20 cellular contexts compared by ENCODE assay signal in the genomic region with DNA sequence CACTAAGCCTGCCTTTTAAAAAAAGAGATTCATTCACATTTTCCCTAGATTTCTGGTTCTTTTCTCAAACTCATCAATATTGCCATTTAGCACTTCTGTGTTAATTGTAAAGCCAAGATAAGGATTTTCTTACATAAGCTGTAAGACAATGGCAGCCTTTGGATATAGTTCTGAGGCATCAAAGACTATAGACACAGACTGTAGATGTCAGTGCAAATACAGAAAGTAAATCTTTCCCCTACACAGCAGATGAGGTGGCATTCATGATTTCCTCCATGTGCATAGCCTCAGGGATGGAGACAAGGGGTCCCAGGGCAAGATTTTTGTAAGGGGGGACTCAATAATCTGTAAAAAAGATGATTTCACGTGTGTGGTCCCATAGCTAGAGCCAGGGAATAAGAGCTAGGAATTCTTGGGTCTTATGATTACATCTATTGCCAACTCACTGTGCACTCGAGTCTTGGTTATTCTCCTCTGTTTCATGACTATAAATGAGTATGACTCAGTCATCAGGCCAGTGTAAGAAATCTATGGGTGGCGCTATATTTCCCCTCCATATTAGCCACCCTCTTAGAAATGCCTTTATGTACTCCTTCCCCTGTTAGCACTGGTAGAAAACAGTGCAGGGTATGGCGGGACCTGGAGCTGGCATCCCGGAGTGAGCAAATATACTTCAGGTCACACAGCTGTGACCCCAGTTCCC.
A peak's percentile ranks its signal among the peaks of the same experiment; 100 is the strongest.
DNase-seq lines count a peak whose midpoint lies in the region; ATAC-seq, FAIRE-seq and TF ChIP-seq lines count a peak whose summit lies in the region.
"Had no signal": no experiment of that assay in that cellular context is flagged by ENCODE, and none has a peak within 500 bp of the region (broad histone marks: within the 10 kb centered on the region; RNA-seq: fewer than 3 reads in every experiment).

No MANE protein-coding gene starts in this region.

- TF ChIP-seq CTCF in pancreas (IDR thresholded peaks at IDR 0.05), result no peak

- H3K36me3 Mint-ChIP-seq in activated naive CD4-positive, alpha-beta T cell treated with anti-CD3 and anti-CD28 coated beads, Interleukin-2, amount 50 U/mL, for 24 hours, result no peaks in the 10 kb centered on the region
- H3K36me3 Mint-ChIP-seq in activated naive CD4-positive, alpha-beta T cell treated with anti-CD3 and anti-CD28 coated beads, Interleukin-2, amount 10 ng/mL, durations not matched to agents 7 days and 5 days, result no peaks in the 10 kb centered on the region
- H3K36me3 Mint-ChIP-seq in activated T-helper 17 cell treated with anti-CD3 and anti-CD28 coated beads, Interleukin-2, amount 50 U/mL, for 72 hours (ENCODE audit: low read depth), result no peaks in the 10 kb centered on the region

- H3K9me3 ChIP-seq in pancreas, result no peaks in the 10 kb centered on the region
- H3K9me3 ChIP-seq: ascending aorta, gastroesophageal sphincter, HAP-1, prostate gland, uterus had no signal

- no peak overlapping the region for H3K4me3 Mint-ChIP-seq in activated naive CD4-positive, alpha-beta T cell treated with anti-CD3 and anti-CD28 coated beads, Interleukin-2, amount 50 U/mL, for 24 hours
- no peak overlapping the region for H3K4me3 Mint-ChIP-seq in activated naive CD4-positive, alpha-beta T cell treated with anti-CD3 and anti-CD28 coated beads, Interleukin-2, amount 10 ng/mL, durations not matched to agents 7 days and 5 days
- H3K4me3 Mint-ChIP-seq in activated T-helper 17 cell treated with anti-CD3 and anti-CD28 coated beads, Interleukin-2, amount 50 U/mL, for 72 hours, result peak overlapping the region; percentile 49
- H3K4me3 Mint-ChIP-seq in stimulated activated naive CD8-positive, alpha-beta T cell treated with anti-CD3 and anti-CD28 coated beads, Interleukin-15, amount 100 ng/mL, for 72 hours, result no peak overlapping the region
- H3K4me3 Mint-ChIP-seq: neural crest cell had no signal

- H3K9me3 Mint-ChIP-seq in activated naive CD4-positive, alpha-beta T cell treated with anti-CD3 and anti-CD28 coated beads, Interleukin-2, amount 50 U/mL, for 24 hours, result no peaks in the 10 kb centered on the region
- no peaks in the 10 kb centered on the region for H3K9me3 Mint-ChIP-seq in activated naive CD4-positive, alpha-beta T cell treated with anti-CD3 and anti-CD28 coated beads, Interleukin-2, amount 10 ng/mL, durations not matched to agents 7 days and 5 days
- no peaks in the 10 kb centered on the region for H3K9me3 Mint-ChIP-seq in activated T-helper 17 cell treated with anti-CD3 and anti-CD28 coated beads, Interleukin-2, amount 50 U/mL, for 72 hours
- H3K9me3 Mint-ChIP-seq in stimulated activated naive CD8-positive, alpha-beta T cell treated with anti-CD3 and anti-CD28 coated beads, Interleukin-15, amount 100 ng/mL, for 72 hours, result no peaks in the 10 kb centered on the region
- H3K9me3 Mint-ChIP-seq: neural crest cell had no signal

- 91 to 98% methylated on average over 5 of the region's 5 CpGs for WGBS in pancreas, 2 donors

- intact Hi-C loops in pancreas (cut with DNase I), result no loop called here

- DNase-seq in activated naive CD4-positive, alpha-beta T cell treated with anti-CD3 and anti-CD28 coated beads, Interleukin-2, amount 10 ng/mL, durations not matched to agents 7 days and 5 days, result no peak
- DNase-seq in NCI-H146 (lab: John Stamatoyannopoulos, UW), result peak; percentile 42
- DNase-seq in stimulated activated naive CD8-positive, alpha-beta T cell treated with anti-CD3 and anti-CD28 coated beads, Interleukin-15, amount 100 ng/mL, for 72 hours, result no peak
- DNase-seq in kidney tubule cell (ENCODE audit: low spot score), result no peak
- no peak for DNase-seq in NCI-H1105 (lab: John Stamatoyannopoulos, UW)
- DNase-seq in pancreas, result no peak
- DNase-seq: activated gamma-delta T cell treated with Interleukin-2 at 50 U/mL for 16 hours; DMS153; effector CD4-positive, alpha-beta T cell; left colon; NCI-H2029 treated with DMSO at 0.1 percent for 48 hours; uterus had no signal

- H3K4me1 ChIP-seq in pancreas, result peaks cover 37 to 38% (median 38%) of the 10 kb centered on the region in 3 donors
- H3K4me1 ChIP-seq: ascending aorta, gastroesophageal sphincter, prostate gland, uterus had no signal

- no peak for FAIRE-seq in pancreas (lab: Jason Lieb, UNC)
- FAIRE-seq: small intestine had no signal

- H3K4me1 Mint-ChIP-seq in activated naive CD4-positive, alpha-beta T cell treated with anti-CD3 and anti-CD28 coated beads, Interleukin-2, amount 50 U/mL, for 24 hours, result peaks cover 31% of the 10 kb centered on the region
- peaks cover 22% of the 10 kb centered on the region for H3K4me1 Mint-ChIP-seq in activated naive CD4-positive, alpha-beta T cell treated with anti-CD3 and anti-CD28 coated beads, Interleukin-2, amount 10 ng/mL, durations not matched to agents 7 days and 5 days
- peaks cover 24% of the 10 kb centered on the region for H3K4me1 Mint-ChIP-seq in activated T-helper 17 cell treated with anti-CD3 and anti-CD28 coated beads, Interleukin-2, amount 50 U/mL, for 72 hours
- H3K4me1 Mint-ChIP-seq in stimulated activated naive CD8-positive, alpha-beta T cell treated with anti-CD3 and anti-CD28 coated beads, Interleukin-15, amount 100 ng/mL, for 72 hours, result peaks cover 16% of the 10 kb centered on the region

- CTCF ChIA-PET in activated naive CD4-positive, alpha-beta T cell treated with anti-CD3 and anti-CD28 coated beads, Interleukin-2, amount 10 ng/mL, durations not matched to agents 7 days and 5 days (lab: Charles Lee), result interaction anchor here (1.0 kb wide), 1 partner anchor 569 kb away, joined by 3 read pairs; no protein-coding TSS in a partner anchor

- peak overlapping the region; percentile 71 for H3K27ac Mint-ChIP-seq in activated naive CD4-positive, alpha-beta T cell treated with anti-CD3 and anti-CD28 coated beads, Interleukin-2, amount 50 U/mL, for 24 hours
- no peak overlapping the region for H3K27ac Mint-ChIP-seq in activated naive CD4-positive, alpha-beta T cell treated with anti-CD3 and anti-CD28 coated beads, Interleukin-2, amount 10 ng/mL, durations not matched to agents 7 days and 5 days
- peak overlapping the region; percentile 74 for H3K27ac Mint-ChIP-seq in activated T-helper 17 cell treated with anti-CD3 and anti-CD28 coated beads, Interleukin-2, amount 50 U/mL, for 72 hours
- H3K27ac Mint-ChIP-seq in stimulated activated naive CD8-positive, alpha-beta T cell treated with anti-CD3 and anti-CD28 coated beads, Interleukin-15, amount 100 ng/mL, for 72 hours, result no peak overlapping the region

- peak; percentile 53 for ATAC-seq in activated T-helper 17 cell treated with anti-CD3 and anti-CD28 coated beads, Interleukin-2, amount 50 U/mL, for 72 hours (replicated peaks)
- peak; percentile 35 for ATAC-seq in stimulated activated naive CD8-positive, alpha-beta T cell treated with anti-CD3 and anti-CD28 coated beads, Interleukin-15, amount 100 ng/mL, for 72 hours
- ATAC-seq in pancreas, result no peak
- ATAC-seq: gastroesophageal sphincter had no signal

- H3K4me3 ChIP-seq in pancreas, result no peak overlapping the region
- H3K4me3 ChIP-seq: ascending aorta, gastroesophageal sphincter, HAP-1, prostate gland, uterus had no signal

- peaks cover 2% of the 10 kb centered on the region for H3K27me3 Mint-ChIP-seq in activated naive CD4-positive, alpha-beta T cell treated with anti-CD3 and anti-CD28 coated beads, Interleukin-2, amount 50 U/mL, for 24 hours
- peaks cover 5% of the 10 kb centered on the region for H3K27me3 Mint-ChIP-seq in activated naive CD4-positive, alpha-beta T cell treated with anti-CD3 and anti-CD28 coated beads, Interleukin-2, amount 10 ng/mL, durations not matched to agents 7 days and 5 days
- peaks cover 6% of the 10 kb centered on the region for H3K27me3 Mint-ChIP-seq in activated T-helper 17 cell treated with anti-CD3 and anti-CD28 coated beads, Interleukin-2, amount 50 U/mL, for 72 hours
- H3K27me3 Mint-ChIP-seq in stimulated activated naive CD8-positive, alpha-beta T cell treated with anti-CD3 and anti-CD28 coated beads, Interleukin-15, amount 100 ng/mL, for 72 hours, result peaks cover 26% of the 10 kb centered on the region

- peak overlapping the region in 2 of 4 donors; percentile 2 to 75 for H3K27ac ChIP-seq in pancreas
- H3K27ac ChIP-seq: ascending aorta, gastroesophageal sphincter, prostate gland, uterus had no signal

- no peaks in the 10 kb centered on the region for H3K27me3 ChIP-seq in pancreas
- H3K27me3 ChIP-seq: ascending aorta, uterus had no signal

- no peaks in the 10 kb centered on the region for H3K36me3 ChIP-seq in pancreas
- H3K36me3 ChIP-seq: ascending aorta, gastroesophageal sphincter, HAP-1, prostate gland, uterus had no signal

Comparison
In these comparisons a context has a peak if more than half of its experiments do, and no peak if none do; other contexts are left out.
1. H3K27ac Mint-ChIP-seq: peak in activated naive CD4-positive, alpha-beta T cell treated with anti-CD3 and anti-CD28 coated beads, Interleukin-2, amount 50 U/mL, for 24 hours (single experiment) and activated T-helper 17 cell treated with anti-CD3 and anti-CD28 coated beads, Interleukin-2, amount 50 U/mL, for 72 hours (single experiment); none in activated naive CD4-positive, alpha-beta T cell treated with anti-CD3 and anti-CD28 coated beads, Interleukin-2, amount 10 ng/mL, durations not matched to agents 7 days and 5 days (single experiment) and stimulated activated naive CD8-positive, alpha-beta T cell treated with anti-CD3 and anti-CD28 coated beads, Interleukin-15, amount 100 ng/mL, for 72 hours (0 of 2).
2. ATAC-seq: peak in activated T-helper 17 cell treated with anti-CD3 and anti-CD28 coated beads, Interleukin-2, amount 50 U/mL, for 72 hours (single experiment) and stimulated activated naive CD8-positive, alpha-beta T cell treated with anti-CD3 and anti-CD28 coated beads, Interleukin-15, amount 100 ng/mL, for 72 hours (single experiment); none in pancreas (0 of 4).